In the genomic region with DNA sequence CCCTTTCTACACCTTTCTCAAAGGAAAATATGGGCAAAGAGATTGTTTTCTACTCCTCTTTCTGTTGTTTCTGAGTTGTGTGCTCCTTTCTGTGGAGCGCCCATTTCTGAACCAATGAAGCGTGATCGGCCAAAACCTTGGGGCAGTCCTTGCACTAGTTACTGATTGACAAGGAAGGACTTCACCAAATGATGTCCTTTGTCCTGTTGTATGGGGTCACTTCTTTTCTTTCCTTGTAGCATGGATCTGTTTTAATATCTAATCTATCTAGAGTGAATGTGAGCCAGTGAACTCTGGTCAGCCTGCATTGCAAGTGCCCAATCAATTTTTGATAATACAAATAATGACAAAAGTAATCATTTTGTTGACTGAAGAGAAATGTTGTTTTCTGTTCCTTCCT, we compare ENCODE assay signal across 23 cellular contexts.
"Had no signal": no experiment of that assay in that cellular context is flagged by ENCODE, and none has a peak within 500 bp of the region (broad histone marks: within the 10 kb centered on the region; RNA-seq: fewer than 3 reads in every experiment).

No MANE protein-coding gene starts in this region.

- DNase-seq: colonic mucosa; dermis blood vessel endothelial cell; esophagus squamous epithelium; foreskin fibroblast; kidney glomerular epithelial cell; left lung; lower lobe of right lung; midbrain; naive B cell; nephron progenitor cell; retina; sigmoid colon; stimulated activated CD4-positive, alpha-beta T cell treated with anti-CD3 and anti-CD28 coated beads, Interleukin-4, amount 100 ng/mL, for 1 hour; stimulated activated CD8-positive, alpha-beta memory T cell treated with anti-CD3 and anti-CD28 coated beads, Interleukin-4, amount 100 ng/mL, for 48 hours; stimulated activated naive CD8-positive, alpha-beta T cell treated with anti-CD3 and anti-CD28 coated beads, Interleukin-15, Interleukin-2, amounts not matched to agents 100 U/mL and 50 U/mL, for 24 hours; thyroid gland had no signal

- H3K9me3 ChIP-seq: colonic mucosa, esophagus squamous epithelium, left lung, lower lobe of right lung, prostate gland, sigmoid colon, suprapubic skin, thyroid gland had no signal

- H3K27ac ChIP-seq: colonic mucosa, esophagus squamous epithelium, left lung, lower lobe of right lung, parathyroid adenoma, prostate gland, sigmoid colon, skin epidermis, suprapubic skin, thyroid gland had no signal

- H3K36me3 ChIP-seq: colonic mucosa, esophagus squamous epithelium, left lung, lower lobe of right lung, prostate gland, sigmoid colon, suprapubic skin, thyroid gland had no signal

- H3K4me1 ChIP-seq: colonic mucosa, left lung, lower lobe of right lung, parathyroid adenoma, prostate gland, sigmoid colon, suprapubic skin had no signal

- H3K4me1 Mint-ChIP-seq: memory B cell, naive B cell had no signal

- H3K27me3 ChIP-seq: colonic mucosa, esophagus squamous epithelium, left lung, sigmoid colon, suprapubic skin, thyroid gland had no signal

- H3K36me3 Mint-ChIP-seq: memory B cell; naive B cell; stimulated activated effector memory CD8-positive, alpha-beta T cell treated with anti-CD3 and anti-CD28 coated beads, Interleukin-12 subunit alpha, Interleukin-12 subunit beta, amount 100 ng/mL, for 72 hours; type B pancreatic cell had no signal

- H3K27me3 Mint-ChIP-seq: type B pancreatic cell had no signal

- ATAC-seq: left lung; lower lobe of right lung; stimulated activated effector memory CD8-positive, alpha-beta T cell treated with anti-CD3 and anti-CD28 coated beads, Interleukin-12 subunit alpha, Interleukin-12 subunit beta, amount 100 ng/mL, for 72 hours; stimulated activated naive CD8-positive, alpha-beta T cell treated with anti-CD3 and anti-CD28 coated beads, Interleukin-15, Interleukin-2, amounts not matched to agents 100 U/mL and 50 U/mL, for 24 hours had no signal

- H3K9me3 Mint-ChIP-seq: memory B cell; naive B cell; nephron progenitor cell; stimulated activated effector memory CD8-positive, alpha-beta T cell treated with anti-CD3 and anti-CD28 coated beads, Interleukin-12 subunit alpha, Interleukin-12 subunit beta, amount 100 ng/mL, for 72 hours; type B pancreatic cell had no signal

- H3K27ac Mint-ChIP-seq: memory B cell; nephron progenitor cell; stimulated activated effector memory CD8-positive, alpha-beta T cell treated with anti-CD3 and anti-CD28 coated beads, Interleukin-12 subunit alpha, Interleukin-12 subunit beta, amount 100 ng/mL, for 72 hours; type B pancreatic cell had no signal

- H3K4me3 ChIP-seq: colonic mucosa, esophagus squamous epithelium, left lung, lower lobe of right lung, prostate gland, sigmoid colon, skin epidermis, suprapubic skin, thyroid gland had no signal

- H3K4me3 Mint-ChIP-seq: memory B cell; naive B cell; nephron progenitor cell; stimulated activated effector memory CD8-positive, alpha-beta T cell treated with anti-CD3 and anti-CD28 coated beads, Interleukin-12 subunit alpha, Interleukin-12 subunit beta, amount 100 ng/mL, for 72 hours; type B pancreatic cell had no signal
